8 cellular contexts compared by ENCODE assay signal in the genomic region with DNA sequence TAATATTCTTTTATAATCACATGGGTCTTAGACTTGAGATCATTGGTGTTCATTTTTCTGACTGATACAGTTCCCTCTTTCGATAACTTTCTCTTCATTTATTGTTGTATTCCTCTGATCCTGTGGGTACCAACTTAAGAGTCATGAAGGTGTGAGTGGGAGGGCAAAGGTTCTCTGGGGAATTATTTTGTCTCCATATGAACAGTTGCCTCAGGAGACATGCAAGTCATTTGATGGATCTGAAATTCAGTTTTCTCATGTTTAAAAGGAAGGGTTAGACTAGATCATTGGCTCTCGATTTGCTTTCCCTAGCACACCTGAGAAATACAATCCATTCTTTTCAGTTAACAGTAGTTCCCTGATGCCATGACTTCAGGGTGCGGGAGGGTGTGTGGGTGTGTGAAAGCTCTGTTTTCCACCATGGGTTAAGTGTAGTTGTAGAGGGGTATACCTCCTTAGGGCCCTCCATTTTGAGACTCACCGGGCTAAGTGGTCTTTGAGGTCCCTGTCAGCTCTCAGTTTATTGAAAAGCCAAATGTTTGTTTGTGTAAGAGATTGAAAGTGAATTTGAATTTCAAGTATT. TPM values are rescaled to one million over a fixed set of nuclear protein-coding genes. Genes with fewer than 3 reads are reported as not detected.
DNase-seq lines count a peak whose midpoint lies in the region; ATAC-seq, FAIRE-seq and TF ChIP-seq lines count a peak whose summit lies in the region.

No MANE protein-coding gene starts in this region.

- DNase-seq in AG04450 (ENCODE audit: low read depth, low spot score) = no peak
- DNase-seq in GM12878 (ENCODE audit: low read depth, low spot score) = peak; percentile 40
- DNase-seq in myocyte (ENCODE audit: low read depth) = peak; percentile 5
- no peak for DNase-seq in DMS153 (lab: John Stamatoyannopoulos, UW)
- no peak for DNase-seq in HPDE6-E6E7 (ENCODE audit: extremely low spot score)
- no peak for DNase-seq in NCI-H1417 (lab: John Stamatoyannopoulos, UW)

- intact Hi-C loops in GM12878 (cut with micrococcal nuclease; ENCODE audit: unreplicated experiment) = loop anchor here (5.0 kb wide), 3 partner anchors 35 to 70 kb away; partner anchors contain the start of gene CNTRL

- TF ChIP-seq CTCF in AG04450 (IDR thresholded peaks at IDR 0.05; ENCODE audit: low read depth, low read length) (no peak), GM12878 (IDR thresholded peaks at IDR 0.05 in 2 of 3, conservative IDR thresholded peaks at IDR 0.05 in 1 of 3; ENCODE audit: control insufficient read depth in 2 of 3, extremely low read depth in 1 of 3, insufficient read depth in 1 of 3, low read depth in 3 of 3, low read length in 3 of 3) (no peak)

- H3K36me3 ChIP-seq in HUES64 (ENCODE audit: insufficient read depth, low read length) = peaks cover 3% of the 10 kb centered on the region; the same call in 1 of the 2 replicates
- H3K36me3 ChIP-seq in GM12878 (ENCODE audit: control insufficient read depth in 2 of 2, insufficient read depth in 2 of 2, low read length in 1 of 2) = peaks cover 2 to 17% of the 10 kb centered on the region in 2 experiments

- H3K27ac ChIP-seq in AG04450 (ENCODE audit: low read depth, low read length) (no peak overlapping the region), HUES64 (ENCODE audit: low read depth, low read length) (no peak overlapping the region), GM12878 (ENCODE audit: control insufficient read depth, insufficient read depth) (peak overlapping the region; percentile 80)

- peak overlapping the region; percentile 67 for H3K4me3 ChIP-seq in AG04450 (ENCODE audit: low read depth, low read length)
- peak overlapping the region; percentile 58 for H3K4me3 ChIP-seq in HUES64 (ENCODE audit: low read length)
- peak overlapping the region; percentile 59 for H3K4me3 ChIP-seq in GM12878

- peak overlapping the region; percentile 76 for H2AFZ ChIP-seq in GM12878 (ENCODE audit: control insufficient read depth, low read depth, low read length)

- TF ChIP-seq EP300 in GM12878 (IDR thresholded peaks at IDR 0.05; ENCODE audit: borderline replicate concordance in 1 of 2, control insufficient read depth in 1 of 2, low read depth in 2 of 2, low read length in 2 of 2) = no peak

- TF ChIP-seq POLR2A in GM12878 (IDR thresholded peaks at IDR 0.05; ENCODE audit: low read depth, low read length) = no peak

- H3K4me1 ChIP-seq in HUES64 (ENCODE audit: insufficient read depth, low read length) (peaks cover 4% of the 10 kb centered on the region; the same call in 1 of the 2 replicates), GM12878 (ENCODE audit: control insufficient read depth, insufficient read depth, low read length) (peaks cover 7% of the 10 kb centered on the region; the same call in 1 of the 2 replicates)

- 90% methylated on average over 4 of the region's 4 CpGs for WGBS in HUES64
- WGBS in GM12878 (ENCODE audit: insufficient coverage, insufficient replicate concordance, low lambda C conversion rate, missing lambda C conversion rate) = 59% methylated on average over 4 of the region's 4 CpGs

- no TSS peak for BruUV-seq in GM12878 (replicated peaks; lab: Mats Ljungman, UMichigan)

- CTCF ChIA-PET in AG04450 (lab: Charles Lee) = interaction anchor here (0.7 to 2.3 kb wide), 13 partner anchors 9 to 317 kb away, joined by 3 to 14 read pairs (median 5); no protein-coding TSS in a partner anchor
- CTCF ChIA-PET in GM12878 (lab: Yijun Ruan, JAX) = interaction anchor here (0.6 to 3.4 kb wide), 15 partner anchors 10 to 254 kb away, joined by 3 to 12 read pairs (median 5); no protein-coding TSS in a partner anchor

- H3K27me3 ChIP-seq in AG04450 (ENCODE audit: control insufficient read depth, insufficient read depth, low read length) (no peaks in the 10 kb centered on the region), HUES64 (ENCODE audit: insufficient read depth, low read length) (no peaks in the 10 kb centered on the region), GM12878 (replicated peaks in 1 of 2; ENCODE audit: control insufficient read depth in 2 of 2, insufficient read depth in 2 of 2, low read length in 1 of 2) (no peaks in the 10 kb centered on the region)

- H3K4me2 ChIP-seq in GM12878 (ENCODE audit: control insufficient read depth, insufficient read depth) = peak overlapping the region; percentile 73

- H3K9me3 ChIP-seq in AG04450 (ENCODE audit: control insufficient read depth, insufficient read depth, low read length) (no peaks in the 10 kb centered on the region), HUES64 (ENCODE audit: insufficient read depth, low read depth, low read length) (no peaks in the 10 kb centered on the region), GM12878 (replicated peaks; ENCODE audit: control insufficient read depth, insufficient read depth, low read length) (peaks cover 3% of the 10 kb centered on the region; the same call in 1 of the 3 replicates)

- H4K20me1 ChIP-seq in GM12878 (ENCODE audit: control insufficient read depth, insufficient read depth) = no peaks in the 10 kb centered on the region

- TF ChIP-seq RAD21 in GM12878 (IDR thresholded peaks at IDR 0.05; ENCODE audit: insufficient read depth, low read depth, low read length) = no peak

- peak; percentile 49 for FAIRE-seq in GM12878 (lab: Jason Lieb, UNC)

- in situ Hi-C loops in GM12878 (cut with MboI) = no loop called here

- H3K9ac ChIP-seq in HUES64 (ENCODE audit: low read depth, low read length) = no peak overlapping the region
- H3K9ac ChIP-seq in GM12878 (ENCODE audit: control insufficient read depth, insufficient read depth, low read length) = peak overlapping the region; percentile 76

- RAD21 ChIA-PET in GM12878 (lab: Charles Lee; ENCODE audit: unreplicated experiment) = interaction anchor here (1.2 to 3.4 kb wide), 13 partner anchors 11 to 137 kb away, joined by 3 to 18 read pairs (median 8); no protein-coding TSS in a partner anchor

- POLR2A ChIA-PET in AG04450 (lab: Yijun Ruan, JAX) = no interaction called here
- POLR2A ChIA-PET in GM12878 (lab: Charles Lee) = interaction anchor here (0.7 to 3.2 kb wide), 10 partner anchors 10 to 193 kb away, joined by 3 to 22 read pairs (median 4); no protein-coding TSS in a partner anchor

- H3K79me2 ChIP-seq in GM12878 (ENCODE audit: control insufficient read depth, insufficient read depth, low read length) = peaks cover 9% of the 10 kb centered on the region

- ATAC-seq in GM12878 = peak; percentile 30
- ATAC-seq in GM18873 (IDR thresholded peaks at IDR 0.05; ENCODE audit: low FRiP score, unreplicated experiment) = no peak

- SMC1A ChIA-PET in GM12878 (lab: Charles Lee; ENCODE audit: uncharacterized antibody, unreplicated experiment) = interaction anchor here (0.9 to 4.2 kb wide), 21 partner anchors 9 to 264 kb away, joined by 3 to 66 read pairs (median 5); partner anchors contain the start of genes CNTRL and RAB14

TF ChIP-seq in GM12878, 131 proteins besides CTCF, POLR2A, EP300 and RAD21 (continues in another document):
- TF ChIP-seq RAD51 (IDR thresholded peaks at IDR 0.05) (no peak), ETV6 (conservative IDR thresholded peaks at IDR 0.05 in 1 of 2, IDR thresholded peaks at IDR 0.05 in 1 of 2; ENCODE audit: borderline replicate concordance in 1 of 2, low read depth in 1 of 2) (no peak), YY1 (IDR thresholded peaks at IDR 0.05; ENCODE audit: low read depth, low read length) (peak; percentile 77), BACH1 (IDR thresholded peaks at IDR 0.05; ENCODE audit: borderline replicate concordance) (no peak), HDAC6 (IDR thresholded peaks at IDR 0.05; ENCODE audit: unreplicated experiment) (no peak), POLR2AphosphoS5 (IDR thresholded peaks at IDR 0.05; ENCODE audit: low read length) (no peak), CEBPB (IDR thresholded peaks at IDR 0.05; ENCODE audit: borderline replicate concordance in 1 of 2, low read depth in 2 of 2, low read length in 2 of 2) (no peak)

RNA-seq across cellular contexts. Expression of gene CNTRL, which starts 47.8 kb away (rescaled TPM):
- polyA plus RNA-seq in AG04450 (2011; rRNA removed) (5.9 and 8.3 TPM in 2 replicates), GM12878 (2011; rRNA removed) (59.0 and 81.7 TPM in 2 replicates), GM12878 (2014; fragmentation: Illumina TruSeq; extraction: Trizol) (53.9 and 66.5 TPM in 2 replicates), GM12878 (2014; fragmentation: Nextera tagmentation; extraction: Ambion mirVana) (10 to 100 TPM; 20.0 to 22.0 TPM), GM12878 (2014; rRNA removed) (27.2 and 32.1 TPM in 2 replicates), GM12878 (2016; fragmentation: Nextera tagmentation; extraction: Ambion mirVana) (10 to 100 TPM; 37.3 to 40.2 TPM)
- polyA minus RNA-seq in AG04450 (2011; rRNA and poly(A)+ RNA removed) = 5.4 and 9.1 TPM in 2 replicates
- 8.7 TPM for polyA plus RNA-seq in HUES64 (2013, experiment 1 of 2)
- polyA plus RNA-seq in HUES64 (2013, experiment 2 of 2) = 10.7 TPM
- 235 and 239 TPM in 2 replicates for total RNA-seq in GM12878 (2013; cell fraction: nucleolus; rRNA removed)
- total RNA-seq in GM12878 (2014; rRNA removed) (34.3 and 37.5 TPM in 2 replicates), GM12878 (2014; rRNA removed; fragmentation: Illumina TruSeq; extraction: Trizol) (65.4 and 66.3 TPM in 2 replicates), GM12878 (2021) (48.2 and 50.8 TPM in 2 replicates), myocyte (3.5 and 8.4 TPM in 2 replicates)
- 13.6 TPM for polyA plus RNA-seq in GM12878 (2011; ENCODE audit: low read depth)
- polyA plus RNA-seq in GM12878 (2011; cell fraction: cytosol; rRNA removed) = 28.0 and 29.2 TPM in 2 replicates
- polyA plus RNA-seq in GM12878 (2011; cell fraction: nucleus; rRNA removed) = 73.2 and 77.1 TPM in 2 replicates
- 18.0 and 24.3 TPM in 2 replicates for polyA plus RNA-seq in GM12878 (2012)
- 53.4 and 58.4 TPM in 2 replicates for polyA minus RNA-seq in GM12878 (2011; rRNA and poly(A)+ RNA removed)
- polyA minus RNA-seq in GM12878 (2011; cell fraction: cytosol; rRNA and poly(A)+ RNA removed) = 21.1 and 23.3 TPM in 2 replicates
- polyA minus RNA-seq in GM12878 (2011; cell fraction: nucleus; rRNA and poly(A)+ RNA removed) = 48.0 and 77.5 TPM in 2 replicates
- 1.5 TPM for polyA plus RNA-seq in myocyte (2012)

Comparison
In these comparisons a context has a peak if more than half of its experiments do, and no peak if none do; other contexts are left out.
1. DNase-seq: peak in GM12878 (single experiment) and myocyte (single experiment); none in AG04450 (single experiment), DMS153 (single experiment), HPDE6-E6E7 (single experiment) and NCI-H1417 (0 of 3).
2. Peak in every context shown above with its lines, with median percentiles within 50 percentile points of each other: H3K4me3 ChIP-seq.